ENCODE assay signal across 10 cellular contexts in the genomic region with DNA sequence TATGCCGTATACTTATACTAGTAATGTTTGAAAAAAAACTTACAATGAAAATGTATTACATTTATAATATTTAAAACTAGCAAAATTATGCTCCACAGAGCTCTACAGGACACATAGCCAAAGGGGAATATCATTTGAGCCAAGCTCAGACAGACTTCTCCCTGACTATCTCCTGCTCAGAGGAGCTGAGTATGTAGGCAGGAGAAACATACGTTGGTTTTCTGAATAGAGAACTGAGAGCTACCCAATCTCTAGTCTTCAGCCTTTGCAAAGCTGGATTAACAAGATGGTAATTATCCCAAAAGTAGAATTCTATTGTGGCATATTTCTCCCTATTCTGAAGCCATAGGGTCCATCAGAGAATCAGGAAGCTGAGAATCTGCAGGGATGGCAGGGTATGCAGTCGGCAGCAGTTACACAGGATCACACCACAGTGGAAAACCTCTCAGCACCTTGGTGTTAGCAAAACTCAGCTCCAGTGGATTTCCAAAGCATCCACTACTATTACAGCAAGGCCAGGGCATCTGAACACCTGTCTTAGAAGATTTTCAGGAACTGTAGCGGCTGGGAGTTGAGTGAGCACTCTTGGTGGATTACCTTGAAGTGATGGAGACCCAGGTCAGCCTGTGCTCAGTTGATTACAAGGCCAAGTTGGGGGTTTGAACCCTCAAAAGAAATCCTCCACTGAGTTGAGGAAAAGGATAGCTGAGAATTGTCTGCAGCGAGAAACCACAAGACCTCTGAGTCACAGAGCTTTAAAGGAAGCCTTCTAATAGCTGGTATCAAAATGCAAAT. TPM values are rescaled to one million over a fixed set of nuclear protein-coding genes. Genes with fewer than 3 reads are reported as not detected.
DNase-seq lines count a peak whose midpoint lies in the region; ATAC-seq and TF ChIP-seq lines count a peak whose summit lies in the region.
"Had no signal": no experiment of that assay in that cellular context is flagged by ENCODE, and none has a peak within 500 bp of the region (broad histone marks: within the 10 kb centered on the region; RNA-seq: fewer than 3 reads in every experiment).

No MANE protein-coding gene starts in this region.

- peaks cover 58% of the 10 kb centered on the region for H3K4me1 Mint-ChIP-seq in T-helper 17 cell
- H3K4me1 Mint-ChIP-seq in memory B cell = peaks cover 37% of the 10 kb centered on the region

- peak overlapping the region; percentile 52 for H3K4me3 ChIP-seq in GM12875 (ENCODE audit: low read depth, low read length)
- H3K4me3 ChIP-seq: Peyer's patch had no signal

- H3K36me3 Mint-ChIP-seq in T-helper 17 cell (ENCODE audit: low read depth) = no peaks in the 10 kb centered on the region
- H3K36me3 Mint-ChIP-seq in memory B cell = no peaks in the 10 kb centered on the region

- ATAC-seq in GM21717 (IDR thresholded peaks at IDR 0.05; ENCODE audit: unreplicated experiment) (peak; percentile 19), T-helper 17 cell (peak; percentile 10), memory B cell (ENCODE audit: low read depth) (no peak)
- ATAC-seq: right cardiac atrium had no signal

- H3K4me3 Mint-ChIP-seq in T-helper 17 cell = peak overlapping the region; percentile 12
- H3K4me3 Mint-ChIP-seq in memory B cell = no peak overlapping the region
- H3K4me3 Mint-ChIP-seq: endodermal cell had no signal

- DNase-seq in T-helper 17 cell (no peak), memory B cell (ENCODE audit: low spot score in 2 of 2) (no peak), nucleus accumbens (lab: John Stamatoyannopoulos, UW) (no peak)
- DNase-seq in stimulated activated naive CD4-positive, alpha-beta T cell treated with Interleukin-2 at 50 U/mL for 16 hours (lab: John Stamatoyannopoulos, UW) = no peak
- no peak for DNase-seq in activated effector memory CD4-positive, alpha-beta T cell treated with Interleukin-2 at 50 U/mL for 16 hours
- DNase-seq: endodermal cell, Peyer's patch, right cardiac atrium had no signal

- H3K27me3 Mint-ChIP-seq in T-helper 17 cell = no peaks in the 10 kb centered on the region
- H3K27me3 Mint-ChIP-seq in memory B cell = peaks cover 1% of the 10 kb centered on the region

- H3K27ac Mint-ChIP-seq in T-helper 17 cell (peak overlapping the region; percentile 100), memory B cell (peak overlapping the region; percentile 24)
- H3K27ac Mint-ChIP-seq: endodermal cell had no signal

- no peaks in the 10 kb centered on the region for H3K9me3 ChIP-seq in T-helper 17 cell (ENCODE audit: control insufficient read depth, low read length, poor library complexity, severe bottlenecking)
- H3K9me3 ChIP-seq: Peyer's patch had no signal

- no peak for TF ChIP-seq CTCF in GM12875 (IDR thresholded peaks at IDR 0.05; ENCODE audit: borderline replicate concordance, insufficient read depth, low read depth, low read length)

- no peaks in the 10 kb centered on the region for H3K9me3 Mint-ChIP-seq in memory B cell
- H3K9me3 Mint-ChIP-seq: endodermal cell had no signal

RNA-seq across cellular contexts. Expression of a gene that starts 30.1 kb away (rescaled TPM):
- 100 to 1,000 TPM in 1 of 2 donors, 10 to 100 TPM in 1; 43.2 to 181 TPM for total RNA-seq in T-helper 17 cell
- total RNA-seq: endodermal cell, right cardiac atrium had no signal

RNA-seq across cellular contexts. Expression of a gene that starts 31.5 kb away (rescaled TPM):
- total RNA-seq in T-helper 17 cell = 10 to 100 TPM; 17.1 to 19.8 TPM

RNA-seq across cellular contexts. Expression of a gene that starts 39.2 kb away (rescaled TPM):
- total RNA-seq in T-helper 17 cell = 100 to 1,000 TPM; 195 to 285 TPM
